Comparison of ENCODE assay signal across 15 cellular contexts in genomic region chr1:33148615-33149014, GRCh38. TPM values are rescaled to one million over a fixed set of nuclear protein-coding genes. Genes with fewer than 3 reads are reported as not detected.
DNase-seq lines count a peak whose midpoint lies in the region; ATAC-seq and TF ChIP-seq lines count a peak whose summit lies in the region.
"Had no signal": no experiment of that assay in that cellular context is flagged by ENCODE, and none has a peak within 500 bp of the region (broad histone marks: within the 10 kb centered on the region; RNA-seq: fewer than 3 reads in every experiment).

No MANE protein-coding gene starts in this region.

- H3K9me3 ChIP-seq in mammary epithelial cell (replicated peaks; ENCODE audit: insufficient read depth, low read length) = no peaks in the 10 kb centered on the region
- H3K9me3 ChIP-seq: A549 had no signal

- peaks cover 36% of the 10 kb centered on the region for H3K4me1 Mint-ChIP-seq in neural crest cell
- no peaks in the 10 kb centered on the region for H3K4me1 Mint-ChIP-seq in immature natural killer cell
- H3K4me1 Mint-ChIP-seq: CD14-positive monocyte had no signal

- no peak overlapping the region for H3K4me3 ChIP-seq in mammary epithelial cell (replicated peaks in 1 of 3; ENCODE audit: insufficient read depth in 1 of 3, low read depth in 2 of 3, low read length in 3 of 3)
- H3K4me3 ChIP-seq: A549, GM23338 had no signal

- ATAC-seq in GM19397 (IDR thresholded peaks at IDR 0.05; ENCODE audit: unreplicated experiment) = no peak
- ATAC-seq: GM23338 had no signal

- no peak overlapping the region for H2AFZ ChIP-seq in mammary epithelial cell (ENCODE audit: low read depth, low read length)
- H2AFZ ChIP-seq: GM23338 had no signal

- no peaks in the 10 kb centered on the region for H3K36me3 ChIP-seq in mammary epithelial cell (ENCODE audit: insufficient read depth, low read length)

- peaks cover 13% of the 10 kb centered on the region for H3K4me1 ChIP-seq in mammary epithelial cell (ENCODE audit: insufficient read depth, low read length)
- H3K4me1 ChIP-seq: A549 had no signal

- H3K27me3 ChIP-seq in mammary epithelial cell (ENCODE audit: insufficient read depth, low read length) = no peaks in the 10 kb centered on the region

- CTCF ChIA-PET in mammary epithelial cell (lab: Charles Lee; ENCODE audit: low non-redundant PET) = no interaction called here

- H3K36me3 Mint-ChIP-seq in neural crest cell (ENCODE audit: low read depth) (no peaks in the 10 kb centered on the region), immature natural killer cell (peaks cover 4 to 23% (median 8%) of the 10 kb centered on the region in 3 donors)

- in situ Hi-C loops in mammary epithelial cell (cut with MboI; ENCODE audit: low sequenced_read_pairs in 2 of 2) = no loop called here

- dilution Hi-C loops in mammary epithelial cell (cut with HindIII; ENCODE audit: low sequenced_read_pairs) = loop anchor here (10.0 kb wide), 1 partner anchor 326 kb away; the partner anchor contains the start of gene ZSCAN20

- no peaks in the 10 kb centered on the region for H3K79me2 ChIP-seq in mammary epithelial cell (ENCODE audit: insufficient read depth, low read length)

- TF ChIP-seq CTCF in C4-2B (conservative IDR thresholded peaks at IDR 0.05) (no peak), VCaP (conservative IDR thresholded peaks at IDR 0.05) (no peak), neural crest cell (conservative IDR thresholded peaks at IDR 0.05) (no peak), mammary epithelial cell (conservative IDR thresholded peaks at IDR 0.05 in 1 of 2, IDR thresholded peaks at IDR 0.05 in 1 of 2; ENCODE audit: extremely low read depth in 1 of 2, insufficient read depth in 1 of 2, low read depth in 1 of 2, low read length in 2 of 2) (no peak)

- H3K9me3 Mint-ChIP-seq in neural crest cell = no peaks in the 10 kb centered on the region
- no peaks in the 10 kb centered on the region for H3K9me3 Mint-ChIP-seq in immature natural killer cell
- H3K9me3 Mint-ChIP-seq: CD14-positive monocyte; CD4-positive, alpha-beta memory T cell; GM23338 had no signal

- intact Hi-C loops in mammary epithelial cell (cut with micrococcal nuclease) = loop anchor here (2.0 kb wide), 1 partner anchor 54 kb away; no protein-coding TSS in a partner anchor

- H3K27ac ChIP-seq in C4-2B = peak overlapping the region; percentile 93
- H3K27ac ChIP-seq in VCaP = peak overlapping the region; percentile 95
- no peak overlapping the region for H3K27ac ChIP-seq in mammary epithelial cell (ENCODE audit: insufficient read depth, low read depth, low read length)
- H3K27ac ChIP-seq: A549, HL-60 had no signal

- no peak overlapping the region for H3K4me3 Mint-ChIP-seq in neural crest cell
- H3K4me3 Mint-ChIP-seq in immature natural killer cell = no peak overlapping the region
- H3K4me3 Mint-ChIP-seq: CD14-positive monocyte; CD4-positive, alpha-beta memory T cell; GM23338 had no signal

- H3K27ac Mint-ChIP-seq in neural crest cell (ENCODE audit: unreplicated experiment) = peak overlapping the region; percentile 71
- H3K27ac Mint-ChIP-seq in immature natural killer cell = no peak overlapping the region
- H3K27ac Mint-ChIP-seq: GM23338 had no signal

- no peaks in the 10 kb centered on the region for H3K27me3 Mint-ChIP-seq in neural crest cell (ENCODE audit: low read depth)
- H3K27me3 Mint-ChIP-seq in immature natural killer cell (ENCODE audit: low read depth in 3 of 3) = no peaks in the 10 kb centered on the region
- H3K27me3 Mint-ChIP-seq: CD4-positive, alpha-beta memory T cell had no signal

- WGBS in mammary epithelial cell (ENCODE audit: low coverage, missing lambda C conversion rate) = 85% methylated on average over 3 of the region's 3 CpGs

- H3K9ac ChIP-seq in mammary epithelial cell (ENCODE audit: insufficient read depth, low read length) = no peak overlapping the region

- no peak for DNase-seq in neural crest cell (ENCODE audit: low read depth, low spot score)
- no peak for DNase-seq in immature natural killer cell
- no peak for DNase-seq in mammary epithelial cell
- DNase-seq: AML-193, DMS153, DMS79, GDM1 had no signal

- no peak overlapping the region for H3K4me2 ChIP-seq in mammary epithelial cell (ENCODE audit: insufficient read depth, low read depth, low read length)
- H3K4me2 ChIP-seq: A549, GM23338 had no signal

- BruUV-seq in mammary epithelial cell (replicated peaks; lab: Mats Ljungman, UMichigan) = no TSS peak

- no peaks in the 10 kb centered on the region for H4K20me1 ChIP-seq in mammary epithelial cell (ENCODE audit: insufficient read depth, low read length)

RNA-seq across cellular contexts. Expression of gene TRIM62, which starts 33.2 kb away (rescaled TPM):
- total RNA-seq in neural crest cell (8.6 and 8.8 TPM in 2 replicates), mammary epithelial cell (1 to 10 TPM; 4.2 to 5.6 TPM)
- polyA plus RNA-seq in immature natural killer cell (1 to 10 TPM in 2 of 3 donors, not detected in 1; 2.5 to 8.0 TPM), mammary epithelial cell (2.9 TPM)
- polyA minus RNA-seq in mammary epithelial cell = 4.0 TPM
